Comparison of ENCODE assay signal across 1 cellular context in the genomic region with DNA sequence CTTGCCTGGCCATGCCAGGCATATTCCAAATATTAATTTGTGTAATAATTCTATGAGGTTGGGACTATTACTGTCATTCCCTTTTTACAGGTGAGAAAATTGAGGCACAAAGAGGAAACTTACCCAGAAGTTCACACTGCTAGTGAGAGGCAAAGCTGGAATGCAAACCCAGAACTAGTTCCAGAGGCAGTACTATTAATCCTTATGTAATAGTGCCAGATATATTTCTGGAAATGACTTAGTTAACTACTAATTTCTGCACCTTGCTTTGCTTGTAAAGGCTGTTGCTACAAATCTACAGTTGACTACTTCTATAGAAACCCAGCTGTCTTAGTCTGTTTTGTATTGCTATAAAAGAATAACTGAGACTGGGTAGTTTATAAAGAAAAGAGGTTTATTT.
TF ChIP-seq lines count a peak whose summit lies in the region.

No MANE protein-coding gene starts in this region.

TF ChIP-seq in HepG2, 621 proteins besides CTCF, POLR2A, EP300 and RAD21:
- TF ChIP-seq ZNF577 (CRISPR knock-in tag; IDR thresholded peaks at IDR 0.05; ENCODE audit: borderline replicate concordance, low read depth) = no peak
- 0 out of 2 replicates have a peak, but pooled peaks have one; percentile 25 for TF ChIP-seq ZNF629 (CRISPR knock-in tag; conservative IDR thresholded peaks at IDR 0.05)
- TF ChIP-seq ZFP41 (CRISPR knock-in tag; IDR thresholded peaks at IDR 0.05; ENCODE audit: borderline replicate concordance) = no peak
- no peak for TF ChIP-seq MZF1 (CRISPR knock-in tag; IDR thresholded peaks at IDR 0.05; ENCODE audit: borderline replicate concordance)
